16 cellular contexts compared by ENCODE assay signal in the genomic region with DNA sequence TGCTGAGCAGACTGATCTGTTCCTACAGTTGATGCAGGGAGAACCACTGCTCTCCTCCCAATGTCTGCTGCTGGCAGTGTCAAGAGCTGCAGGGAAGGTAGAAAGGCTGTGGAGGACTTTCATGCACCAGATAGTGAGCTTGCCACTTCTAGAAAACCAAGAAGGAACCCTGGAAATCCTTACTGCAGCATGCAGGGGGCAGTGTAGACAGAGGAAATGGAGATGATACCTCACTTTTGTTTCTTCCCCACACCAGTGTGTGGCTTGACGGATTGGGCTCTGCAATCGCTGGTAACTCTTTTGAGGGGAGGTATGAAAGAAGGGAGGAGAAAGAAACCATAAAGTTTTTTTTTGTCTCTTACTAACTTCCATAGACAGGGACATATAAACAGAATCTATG.
DNase-seq lines count a peak whose midpoint lies in the region; ATAC-seq, FAIRE-seq and TF ChIP-seq lines count a peak whose summit lies in the region.
"Had no signal": no experiment of that assay in that cellular context is flagged by ENCODE, and none has a peak within 500 bp of the region (broad histone marks: within the 10 kb centered on the region; RNA-seq: fewer than 3 reads in every experiment).

No MANE protein-coding gene starts in this region.

- POLR2A ChIA-PET in GM12878 (lab: Charles Lee): interaction anchor here (0.6 kb wide), 1 partner anchor 14 kb away, joined by 3 read pairs; no protein-coding TSS in a partner anchor

- no peaks in the 10 kb centered on the region; the same call in 1 of the 2 replicates for H3K36me3 Mint-ChIP-seq in HFFc6 (ENCODE audit: low read depth)
- H3K36me3 Mint-ChIP-seq: CD14-positive monocyte had no signal

- intact Hi-C loops in GM12878 (cut with micrococcal nuclease; ENCODE audit: unreplicated experiment): no loop called here

- H2BK120ac ChIP-seq in mesenchymal stem cell (ENCODE audit: low read depth, low read length): no peak overlapping the region

- H3K79me2 ChIP-seq in GM12878 (ENCODE audit: control insufficient read depth, insufficient read depth, low read length): no peaks in the 10 kb centered on the region

- H3K27ac ChIP-seq in GM12878 (ENCODE audit: control insufficient read depth, insufficient read depth): no peak overlapping the region
- no peak overlapping the region for H3K27ac ChIP-seq in mesenchymal stem cell (ENCODE audit: low read length, poor library complexity, severe bottlenecking)
- H3K27ac ChIP-seq: PC-9, SJSA1 had no signal

- TF ChIP-seq CTCF in GM06990 (IDR thresholded peaks at IDR 0.05; ENCODE audit: insufficient read depth, low read length, poor library complexity, severe bottlenecking): peak; percentile 14
- TF ChIP-seq CTCF in HFFc6 (IDR thresholded peaks at IDR 0.05): no peak
- peak in 1 of 3 experiments; percentile 6; a peak in 2 of 6 replicates for TF ChIP-seq CTCF in GM12878 (IDR thresholded peaks at IDR 0.05 in 2 of 3, conservative IDR thresholded peaks at IDR 0.05 in 1 of 3; ENCODE audit: control insufficient read depth in 2 of 3, extremely low read depth in 1 of 3, insufficient read depth in 1 of 3, low read depth in 3 of 3, low read length in 3 of 3)

- DNase-seq in GM06990 (ENCODE audit: extremely low read depth, insufficient read length) (no peak), HFFc6 (no peak), GM12878 (ENCODE audit: low read depth, low spot score) (no peak), mesenchymal stem cell (no peak), cortex of kidney (lab: John Stamatoyannopoulos, UW) (no peak)
- DNase-seq: DMS 273 treated with DMSO at 0.1 percent for 48 hours, Karpas-422, MM.1S, NCI-H187, NCI-H446, PC-9 had no signal

- FAIRE-seq in GM12878 (lab: Jason Lieb, UNC): no peak

- H3K9me3 ChIP-seq in GM12878 (replicated peaks; ENCODE audit: control insufficient read depth, insufficient read depth, low read length) (peaks cover 4% of the 10 kb centered on the region; the same call in 2 of the 3 replicates), mesenchymal stem cell (ENCODE audit: control insufficient read depth, low read length) (peaks cover 1% of the 10 kb centered on the region)
- H3K9me3 ChIP-seq: SJSA1 had no signal

- RAD21 ChIA-PET in GM12878 (lab: Charles Lee; ENCODE audit: unreplicated experiment): no interaction called here

- WGBS in GM12878 (ENCODE audit: insufficient coverage, insufficient replicate concordance, low lambda C conversion rate, missing lambda C conversion rate): 25% methylated on average over 2 of the region's 2 CpGs
- whole genome bisulfite sequencing in mesenchymal stem cell: no CpG with 5 or more reads among the region's 2 CpGs

- no peak overlapping the region for H3K4me2 ChIP-seq in GM12878 (ENCODE audit: control insufficient read depth, insufficient read depth)
- no peak overlapping the region for H3K4me2 ChIP-seq in mesenchymal stem cell (ENCODE audit: low read length, poor library complexity, severe bottlenecking)
- H3K4me2 ChIP-seq: PC-9 had no signal

- peak overlapping the region; percentile 29 for H4K91ac ChIP-seq in mesenchymal stem cell (ENCODE audit: low read length)

- H3K36me3 ChIP-seq in GM06990 (ENCODE audit: control insufficient read depth, insufficient read depth, low read length) (no peaks in the 10 kb centered on the region), GM12878 (ENCODE audit: control insufficient read depth in 2 of 2, insufficient read depth in 2 of 2, low read length in 1 of 2) (no peaks in the 10 kb centered on the region), mesenchymal stem cell (ENCODE audit: control insufficient read depth in 1 of 2, insufficient read depth in 2 of 2, low read depth in 1 of 2, low read length in 2 of 2) (no peaks in the 10 kb centered on the region)
- H3K36me3 ChIP-seq: SJSA1 had no signal

- H3K27ac Mint-ChIP-seq in HFFc6: peak overlapping the region; percentile 38; the same call in 1 of the 2 replicates
- H3K27ac Mint-ChIP-seq: CD14-positive monocyte had no signal

- peak overlapping the region; percentile 65 to 80 for H2BK12ac ChIP-seq in mesenchymal stem cell (ENCODE audit: low read length in 2 of 2)

- peaks cover 1% of the 10 kb centered on the region for H3K9me3 Mint-ChIP-seq in HFFc6

- no peak overlapping the region for H3K23ac ChIP-seq in mesenchymal stem cell (ENCODE audit: low read length in 2 of 2)

- no peak overlapping the region for H3K4me3 ChIP-seq in GM06990 (replicated peaks; ENCODE audit: low read depth, low read length)
- H3K4me3 ChIP-seq in GM12878: no peak overlapping the region
- no peak overlapping the region for H3K4me3 ChIP-seq in mesenchymal stem cell (ENCODE audit: insufficient read depth in 1 of 2, low read depth in 1 of 2, low read length in 2 of 2)
- H3K4me3 ChIP-seq: PC-9, SJSA1 had no signal

- CTCF ChIA-PET in GM12878 (lab: Yijun Ruan, JAX): interaction anchor here (0.6 to 0.8 kb wide), 3 partner anchors 32 to 85 kb away, joined by 3 to 4 read pairs (median 3); no protein-coding TSS in a partner anchor

- no TSS peak for BruUV-seq in GM12878 (replicated peaks; lab: Mats Ljungman, UMichigan)

- H3K9ac ChIP-seq in GM12878 (ENCODE audit: control insufficient read depth, insufficient read depth, low read length) (no peak overlapping the region), mesenchymal stem cell (ENCODE audit: low read length) (no peak overlapping the region)

- peak overlapping the region; percentile 60 to 95 for H3K4ac ChIP-seq in mesenchymal stem cell (ENCODE audit: low read depth in 1 of 2, low read length in 2 of 2)

- no peak overlapping the region for H3K4me3 Mint-ChIP-seq in HFFc6
- H3K4me3 Mint-ChIP-seq: CD14-positive monocyte had no signal

- H3K18ac ChIP-seq in mesenchymal stem cell (ENCODE audit: low read depth in 1 of 2, low read length in 2 of 2): peak overlapping the region; percentile 17 to 79

- no peak overlapping the region for H2AK5ac ChIP-seq in mesenchymal stem cell (ENCODE audit: low read length, severe bottlenecking)

- H3K14ac ChIP-seq in mesenchymal stem cell (ENCODE audit: low read length in 2 of 2): peak overlapping the region in 1 of 2 experiments; percentile 84

- ATAC-seq in GM12878: no peak
- no peak for ATAC-seq in HG03565 (IDR thresholded peaks at IDR 0.05; ENCODE audit: unreplicated experiment)
- ATAC-seq in HG03521 (IDR thresholded peaks at IDR 0.05; ENCODE audit: unreplicated experiment): no peak
- ATAC-seq: HCT116 had no signal

- peak overlapping the region; percentile 59 for H4K8ac ChIP-seq in mesenchymal stem cell (ENCODE audit: low read length)

- TF ChIP-seq RAD21 in GM12878 (IDR thresholded peaks at IDR 0.05; ENCODE audit: insufficient read depth, low read depth, low read length): 0 out of 2 replicates have a peak, but pooled peaks have one; percentile 22

- H3K27me3 ChIP-seq in GM06990 (replicated peaks; ENCODE audit: control insufficient read depth, insufficient read depth, low read length) (no peaks in the 10 kb centered on the region; the same call in 1 of the 2 replicates), GM12878 (replicated peaks in 1 of 2; ENCODE audit: control insufficient read depth in 2 of 2, insufficient read depth in 2 of 2, low read length in 1 of 2) (no peaks in the 10 kb centered on the region), mesenchymal stem cell (ENCODE audit: control insufficient read depth in 1 of 2, insufficient read depth in 1 of 2, low read length in 2 of 2) (no peaks in the 10 kb centered on the region)
- H3K27me3 ChIP-seq: SJSA1 had no signal

- H3K27me3 Mint-ChIP-seq in HFFc6 (ENCODE audit: insufficient read depth): no peaks in the 10 kb centered on the region; the same call in 1 of the 2 replicates

- H4K20me1 ChIP-seq in GM12878 (ENCODE audit: control insufficient read depth, insufficient read depth): no peaks in the 10 kb centered on the region

- TF ChIP-seq POLR2A in GM12878 (IDR thresholded peaks at IDR 0.05; ENCODE audit: low read depth, low read length): no peak

- no peak for TF ChIP-seq EP300 in GM12878 (IDR thresholded peaks at IDR 0.05; ENCODE audit: borderline replicate concordance in 1 of 2, control insufficient read depth in 1 of 2, low read depth in 2 of 2, low read length in 2 of 2)

- H3K4me1 ChIP-seq in GM12878 (ENCODE audit: control insufficient read depth, insufficient read depth, low read length) (no peaks in the 10 kb centered on the region), mesenchymal stem cell (ENCODE audit: control insufficient read depth, insufficient read depth, low read depth, low read length) (peaks cover 4% of the 10 kb centered on the region)
- H3K4me1 ChIP-seq: SJSA1 had no signal

- in situ Hi-C loops in GM12878 (cut with MboI): loop anchor here (25.0 kb wide), 1 partner anchor 107 kb away; no protein-coding TSS in a partner anchor

- H2AFZ ChIP-seq in GM12878 (ENCODE audit: control insufficient read depth, low read depth, low read length): no peak overlapping the region
- no peak overlapping the region for H2AFZ ChIP-seq in mesenchymal stem cell (ENCODE audit: low read depth, low read length)
- H2AFZ ChIP-seq: PC-9 had no signal

- no peaks in the 10 kb centered on the region for H3K79me1 ChIP-seq in mesenchymal stem cell (replicated peaks; ENCODE audit: low read length, poor library complexity, severe bottlenecking)

- no peak overlapping the region for H2BK15ac ChIP-seq in mesenchymal stem cell (ENCODE audit: low read depth, poor library complexity, severe bottlenecking)

- no peak overlapping the region for H2BK5ac ChIP-seq in mesenchymal stem cell (ENCODE audit: low read depth, low read length, poor library complexity, severe bottlenecking)

- SMC1A ChIA-PET in GM12878 (lab: Charles Lee; ENCODE audit: uncharacterized antibody, unreplicated experiment): no interaction called here

- H3K4me1 Mint-ChIP-seq in HFFc6 (ENCODE audit: low read depth): peaks cover 58% of the 10 kb centered on the region
- H3K4me1 Mint-ChIP-seq: CD14-positive monocyte had no signal

TF ChIP-seq in GM12878, 131 proteins besides CTCF, POLR2A, EP300 and RAD21:
- TF ChIP-seq MEF2A (IDR thresholded peaks at IDR 0.05; ENCODE audit: insufficient read depth, low read depth, low read length) (no peak), TBL1XR1 (IDR thresholded peaks at IDR 0.05; ENCODE audit: low read depth, low read length) (no peak), HDAC2 (IDR thresholded peaks at IDR 0.05) (no peak), CREB1 (IDR thresholded peaks at IDR 0.05; ENCODE audit: low read depth) (no peak), CEBPB (IDR thresholded peaks at IDR 0.05; ENCODE audit: borderline replicate concordance in 1 of 2, low read depth in 2 of 2, low read length in 2 of 2) (no peak)
